Comparison of ENCODE assay signal across 28 cellular contexts in genomic region chr18:55013685-55014084, GRCh38. TPM values are rescaled to one million over a fixed set of nuclear protein-coding genes. Genes with fewer than 3 reads are reported as not detected.
"Had no signal": no experiment of that assay in that cellular context is flagged by ENCODE, and none has a peak within 500 bp of the region (broad histone marks: within the 10 kb centered on the region; RNA-seq: fewer than 3 reads in every experiment).

No MANE protein-coding gene starts in this region.

- H3K9me3 ChIP-seq: ascending aorta, right lobe of liver, thoracic aorta had no signal

- FAIRE-seq: frontal cortex, keratinocyte, TTC549, urothelium cell line had no signal

- H3K36me3 Mint-ChIP-seq: activated naive CD4-positive, alpha-beta T cell treated with anti-CD3 and anti-CD28 coated beads, Interleukin-2, amount 10 ng/mL, durations not matched to agents 7 days and 5 days; activated naive CD8-positive, alpha-beta T cell treated with anti-CD3 and anti-CD28 coated beads, Interleukin-2, amount 10 ng/mL, durations not matched to agents 7 days and 5 days; brain had no signal

- H3K4me3 ChIP-seq: ascending aorta, coronary artery, dorsolateral prefrontal cortex, right lobe of liver, skin epidermis, thoracic aorta had no signal

- H3K4me1 Mint-ChIP-seq: activated CD4-positive, alpha-beta memory T cell treated with anti-CD3 and anti-CD28 coated beads, Interleukin-2, amount 10 ng/mL, durations not matched to agents 7 days and 5 days; activated CD4-positive, alpha-beta T cell treated with anti-CD3 and anti-CD28 coated beads, Interleukin-2, amount 10 ng/mL, durations not matched to agents 7 days and 5 days; activated naive CD4-positive, alpha-beta T cell treated with anti-CD3 and anti-CD28 coated beads, Interleukin-2, amount 10 ng/mL, durations not matched to agents 7 days and 5 days; activated naive CD8-positive, alpha-beta T cell treated with anti-CD3 and anti-CD28 coated beads, Interleukin-2, amount 10 ng/mL, durations not matched to agents 7 days and 5 days; brain; nephron had no signal

- H3K27ac ChIP-seq: ascending aorta, coronary artery, dorsolateral prefrontal cortex, right lobe of liver, thoracic aorta, WERI-Rb-1 had no signal

- DNase-seq: activated CD4-positive, alpha-beta memory T cell treated with anti-CD3 and anti-CD28 coated beads, Interleukin-2, amount 10 ng/mL, durations not matched to agents 7 days and 5 days; activated CD4-positive, alpha-beta T cell treated with anti-CD3 and anti-CD28 coated beads, Interleukin-2, amount 10 ng/mL, durations not matched to agents 7 days and 5 days; activated CD4-positive, CD25-positive, alpha-beta regulatory T cell treated with anti-CD3 and anti-CD28 coated beads, Interleukin-2, amount 50 U/mL, for 72 hours; activated CD8-positive, alpha-beta memory T cell treated with anti-CD3 and anti-CD28 coated beads, Interleukin-2, amount 50 U/mL, for 48 hours; activated gamma-delta T cell; activated naive CD4-positive, alpha-beta T cell treated with anti-CD3 and anti-CD28 coated beads, Interleukin-2, amount 10 ng/mL, durations not matched to agents 7 days and 5 days; activated naive CD8-positive, alpha-beta T cell treated with anti-CD3 and anti-CD28 coated beads, Interleukin-2, amount 10 ng/mL, durations not matched to agents 7 days and 5 days; activated T-cell treated with anti-CD3 and anti-CD28 coated beads, Interleukin-2, amount 50 U/mL, for 24 hours; dorsolateral prefrontal cortex; effector memory CD4-positive, alpha-beta T cell; glutamatergic neuron; left cardiac atrium; left ventricle myocardium superior; right lobe of liver; stimulated activated CD4-positive, alpha-beta T cell treated with anti-CD3 and anti-CD28 coated beads, Interleukin-12 subunit alpha, Interleukin-12 subunit beta, amount 100 ng/mL, for 4 hours; stimulated activated CD4-positive, alpha-beta T cell treated with anti-CD3 and anti-CD28 coated beads, Interleukin-4, amount 100 ng/mL, for 1 hour; WERI-Rb-1 had no signal

- H3K27ac Mint-ChIP-seq: activated CD4-positive, alpha-beta memory T cell treated with anti-CD3 and anti-CD28 coated beads, Interleukin-2, amount 10 ng/mL, durations not matched to agents 7 days and 5 days; activated CD4-positive, alpha-beta T cell treated with anti-CD3 and anti-CD28 coated beads, Interleukin-2, amount 10 ng/mL, durations not matched to agents 7 days and 5 days; activated naive CD4-positive, alpha-beta T cell treated with anti-CD3 and anti-CD28 coated beads, Interleukin-2, amount 10 ng/mL, durations not matched to agents 7 days and 5 days; activated naive CD8-positive, alpha-beta T cell treated with anti-CD3 and anti-CD28 coated beads, Interleukin-2, amount 10 ng/mL, durations not matched to agents 7 days and 5 days; activated T-cell treated with anti-CD3 and anti-CD28 coated beads, Interleukin-2, amount 50 U/mL, for 24 hours; brain; stimulated activated naive CD8-positive, alpha-beta T cell treated with anti-CD3 and anti-CD28 coated beads, Interleukin-15, Interleukin-2, amounts not matched to agents 100 ng/mL and 50 ng/mL, for 24 hours had no signal

- H3K4me1 ChIP-seq: ascending aorta, right lobe of liver had no signal

- ATAC-seq: left cardiac atrium, left ventricle myocardium superior, right lobe of liver had no signal

- H3K4me3 Mint-ChIP-seq: activated CD4-positive, alpha-beta memory T cell treated with anti-CD3 and anti-CD28 coated beads, Interleukin-2, amount 10 ng/mL, durations not matched to agents 7 days and 5 days; activated CD4-positive, alpha-beta T cell treated with anti-CD3 and anti-CD28 coated beads, Interleukin-2, amount 10 ng/mL, durations not matched to agents 7 days and 5 days; activated naive CD4-positive, alpha-beta T cell treated with anti-CD3 and anti-CD28 coated beads, Interleukin-2, amount 10 ng/mL, durations not matched to agents 7 days and 5 days; activated naive CD8-positive, alpha-beta T cell treated with anti-CD3 and anti-CD28 coated beads, Interleukin-2, amount 10 ng/mL, durations not matched to agents 7 days and 5 days; activated T-cell treated with anti-CD3 and anti-CD28 coated beads, Interleukin-2, amount 50 U/mL, for 24 hours; brain; nephron; stimulated activated naive CD8-positive, alpha-beta T cell treated with anti-CD3 and anti-CD28 coated beads, Interleukin-15, Interleukin-2, amounts not matched to agents 100 ng/mL and 50 ng/mL, for 24 hours had no signal

- H3K27me3 ChIP-seq: ascending aorta, dorsolateral prefrontal cortex, right lobe of liver had no signal

- H3K9me3 Mint-ChIP-seq: activated CD4-positive, alpha-beta memory T cell treated with anti-CD3 and anti-CD28 coated beads, Interleukin-2, amount 10 ng/mL, durations not matched to agents 7 days and 5 days; activated CD4-positive, alpha-beta T cell treated with anti-CD3 and anti-CD28 coated beads, Interleukin-2, amount 10 ng/mL, durations not matched to agents 7 days and 5 days; activated naive CD4-positive, alpha-beta T cell treated with anti-CD3 and anti-CD28 coated beads, Interleukin-2, amount 10 ng/mL, durations not matched to agents 7 days and 5 days; activated naive CD8-positive, alpha-beta T cell treated with anti-CD3 and anti-CD28 coated beads, Interleukin-2, amount 10 ng/mL, durations not matched to agents 7 days and 5 days; activated T-cell treated with anti-CD3 and anti-CD28 coated beads, Interleukin-2, amount 50 U/mL, for 24 hours; nephron; stimulated activated naive CD8-positive, alpha-beta T cell treated with anti-CD3 and anti-CD28 coated beads, Interleukin-15, Interleukin-2, amounts not matched to agents 100 ng/mL and 50 ng/mL, for 24 hours had no signal

- H3K27me3 Mint-ChIP-seq: activated CD4-positive, alpha-beta T cell treated with anti-CD3 and anti-CD28 coated beads, Interleukin-2, amount 10 ng/mL, durations not matched to agents 7 days and 5 days; activated naive CD4-positive, alpha-beta T cell treated with anti-CD3 and anti-CD28 coated beads, Interleukin-2, amount 10 ng/mL, durations not matched to agents 7 days and 5 days had no signal

- H3K36me3 ChIP-seq: ascending aorta, right lobe of liver, thoracic aorta, WERI-Rb-1 had no signal

RNA-seq across cellular contexts. Expression of gene CCDC68, which starts 54.4 kb away (rescaled TPM):
- total RNA-seq: activated naive CD8-positive, alpha-beta T cell treated with anti-CD3 and anti-CD28 coated beads, Interleukin-2, amount 10 ng/mL, durations not matched to agents 7 days and 5 days had no signal
